In genomic region chr1:158150512-158150911, GRCh38 we compare ENCODE assay signal across 1 cellular context.
TF ChIP-seq lines count a peak whose summit lies in the region.

No MANE protein-coding gene starts in this region.

TF ChIP-seq in WTC11, 78 proteins besides CTCF, POLR2A, EP300 and RAD21 (continued from another document):
- no peak for TF ChIP-seq SOX15 (CRISPR knock-in tag; IDR thresholded peaks at IDR 0.05)
- no peak for TF ChIP-seq JAZF1 (CRISPR knock-in tag; IDR thresholded peaks at IDR 0.05)
- no peak for TF ChIP-seq SMAD4 (CRISPR knock-in tag; IDR thresholded peaks at IDR 0.05)
- TF ChIP-seq SP1 (CRISPR knock-in tag; conservative IDR thresholded peaks at IDR 0.05): no peak
- TF ChIP-seq ZNF532 (CRISPR knock-in tag; IDR thresholded peaks at IDR 0.05; ENCODE audit: borderline replicate concordance): no peak
- TF ChIP-seq ZNF263 (CRISPR knock-in tag; IDR thresholded peaks at IDR 0.05; ENCODE audit: low read depth): no peak
- no peak for TF ChIP-seq ZNF425 (CRISPR knock-in tag; conservative IDR thresholded peaks at IDR 0.05)
- TF ChIP-seq IRF2 (CRISPR knock-in tag; IDR thresholded peaks at IDR 0.05; ENCODE audit: borderline replicate concordance, low read depth): no peak
